ENCODE assay signal across 8 cellular contexts in genomic region chr14:92728781-92729364, GRCh38. TPM values are rescaled to one million over a fixed set of nuclear protein-coding genes. Genes with fewer than 3 reads are reported as not detected.
A peak's percentile ranks its signal among the peaks of the same experiment; 100 is the strongest.
DNase-seq lines count a peak whose midpoint lies in the region; ATAC-seq and TF ChIP-seq lines count a peak whose summit lies in the region.

No MANE protein-coding gene starts in this region.

- H3K4me3 Mint-ChIP-seq in activated CD8-positive, alpha-beta T cell treated with anti-CD3 and anti-CD28 coated beads, Interleukin-2, amount 10 ng/mL, durations not matched to agents 7 days and 5 days = no peak overlapping the region

- peaks cover 13% of the 10 kb centered on the region for H3K79me1 ChIP-seq in trophoblast cell (ENCODE audit: low read length)

- H3K27ac Mint-ChIP-seq in activated CD8-positive, alpha-beta T cell treated with anti-CD3 and anti-CD28 coated beads, Interleukin-2, amount 10 ng/mL, durations not matched to agents 7 days and 5 days = no peak overlapping the region

- H3K23ac ChIP-seq in trophoblast cell (ENCODE audit: low read length) = no peak overlapping the region

- peak overlapping the region; percentile 37 for H2AFZ ChIP-seq in trophoblast cell (ENCODE audit: insufficient read depth, low read length, poor library complexity)

- no peaks in the 10 kb centered on the region for H3K27me3 ChIP-seq in trophoblast cell (ENCODE audit: insufficient read depth, low read length)
- no peaks in the 10 kb centered on the region for H3K27me3 ChIP-seq in tibial artery

- H3K14ac ChIP-seq in trophoblast cell (ENCODE audit: low read length) = no peak overlapping the region

- WGBS in trophoblast cell (ENCODE audit: extremely low coverage, insufficient coverage, insufficient read length) = no CpG with 5 or more reads among the region's 8 CpGs

- peaks cover 16% of the 10 kb centered on the region for H3K27me3 Mint-ChIP-seq in activated CD8-positive, alpha-beta T cell treated with anti-CD3 and anti-CD28 coated beads, Interleukin-2, amount 10 ng/mL, durations not matched to agents 7 days and 5 days (ENCODE audit: low read depth)

- no peak overlapping the region for H2BK5ac ChIP-seq in trophoblast cell (ENCODE audit: low read depth, low read length, poor library complexity)

- no peak overlapping the region for H4K12ac ChIP-seq in trophoblast cell (ENCODE audit: low read depth, low read length)

- intact Hi-C loops in tibial artery (cut with DNase I; ENCODE audit: low total_unique reads) = no loop called here

- H3K79me2 ChIP-seq in trophoblast cell (ENCODE audit: control insufficient read depth, insufficient read depth, low read length, poor library complexity) = peaks cover 2% of the 10 kb centered on the region

- no peak overlapping the region for H2AK5ac ChIP-seq in trophoblast cell (ENCODE audit: low read length)

- H3K4me1 ChIP-seq in trophoblast cell (ENCODE audit: control insufficient read depth in 1 of 2, insufficient read depth in 2 of 2, low read length in 2 of 2) (peaks cover 13 to 20% of the 10 kb centered on the region in 2 experiments), tibial artery (peaks cover 0 to 4% (median 0%) of the 10 kb centered on the region in 4 donors)

- peaks cover 17% of the 10 kb centered on the region for H3K4me1 Mint-ChIP-seq in activated CD8-positive, alpha-beta T cell treated with anti-CD3 and anti-CD28 coated beads, Interleukin-2, amount 10 ng/mL, durations not matched to agents 7 days and 5 days (ENCODE audit: low read depth)

- peaks cover 6% of the 10 kb centered on the region for H3K9me3 Mint-ChIP-seq in activated CD8-positive, alpha-beta T cell treated with anti-CD3 and anti-CD28 coated beads, Interleukin-2, amount 10 ng/mL, durations not matched to agents 7 days and 5 days (ENCODE audit: insufficient read depth)

- H3K9me3 ChIP-seq in trophoblast cell (ENCODE audit: insufficient read depth, low read depth, low read length) (peaks cover 4% of the 10 kb centered on the region), tibial artery (no peaks in the 10 kb centered on the region)

- no peak overlapping the region for H3K18ac ChIP-seq in trophoblast cell (ENCODE audit: low read length)

- H4K91ac ChIP-seq in trophoblast cell (ENCODE audit: low read depth, low read length) = no peak overlapping the region

- no peak overlapping the region for H4K8ac ChIP-seq in trophoblast cell (ENCODE audit: low read depth, low read length)

- H3K36me3 ChIP-seq in trophoblast cell (ENCODE audit: control insufficient read depth in 1 of 2, insufficient read depth in 2 of 2, low read length in 2 of 2) = peaks cover 9 to 23% of the 10 kb centered on the region in 2 experiments
- H3K36me3 ChIP-seq in tibial artery = peaks cover 18 to 48% (median 20%) of the 10 kb centered on the region in 3 donors

- H3K4me3 ChIP-seq in trophoblast cell (ENCODE audit: low read depth, low read length) = no peak overlapping the region
- no peak overlapping the region for H3K4me3 ChIP-seq in tibial artery

- no peak overlapping the region for H3K4ac ChIP-seq in trophoblast cell (ENCODE audit: low read depth, low read length)

- H2BK120ac ChIP-seq in trophoblast cell (ENCODE audit: insufficient read depth, low read length, poor library complexity) = no peak overlapping the region

- H3K27ac ChIP-seq in trophoblast cell (ENCODE audit: low read depth, low read length) = no peak overlapping the region
- no peak overlapping the region for H3K27ac ChIP-seq in tibial artery

- CTCF ChIA-PET in activated CD8-positive, alpha-beta T cell treated with anti-CD3 and anti-CD28 coated beads, Interleukin-2, amount 10 ng/mL, durations not matched to agents 7 days and 5 days (lab: Charles Lee) = no interaction called here

- no peak overlapping the region for H3K4me2 ChIP-seq in trophoblast cell (ENCODE audit: low read length)

- peak; percentile 57 for DNase-seq in activated T-cell treated with anti-CD3 and anti-CD28 coated beads for 48 hours (ENCODE audit: low read depth)
- DNase-seq in activated T-cell treated with anti-CD3 and anti-CD28 coated beads for 4 hours = no peak
- DNase-seq in activated CD8-positive, alpha-beta T cell treated with anti-CD3 and anti-CD28 coated beads, Interleukin-2, amount 10 ng/mL, durations not matched to agents 7 days and 5 days = no peak
- peak; percentile 65 to 85 for DNase-seq in trophoblast cell
- no peak for DNase-seq in tibial artery
- no peak for DNase-seq in NCI-H748 treated with DMSO at 0.1 percent for 48 hours (lab: John Stamatoyannopoulos, UW)

- no peak overlapping the region for H2BK12ac ChIP-seq in trophoblast cell (ENCODE audit: low read length)

- H3K9ac ChIP-seq in trophoblast cell (ENCODE audit: low read length) = no peak overlapping the region

- no peak for TF ChIP-seq CTCF in tibial artery (IDR thresholded peaks at IDR 0.05)

- peaks cover 5% of the 10 kb centered on the region for H3K36me3 Mint-ChIP-seq in activated CD8-positive, alpha-beta T cell treated with anti-CD3 and anti-CD28 coated beads, Interleukin-2, amount 10 ng/mL, durations not matched to agents 7 days and 5 days (ENCODE audit: low read depth)

- peak; percentile 50 for ATAC-seq in HG03342 (IDR thresholded peaks at IDR 0.05; ENCODE audit: unreplicated experiment)
- ATAC-seq in activated CD8-positive, alpha-beta T cell treated with anti-CD3 and anti-CD28 coated beads, Interleukin-2, amount 10 ng/mL, durations not matched to agents 7 days and 5 days = peak; percentile 38
- ATAC-seq in HG03025 (IDR thresholded peaks at IDR 0.05; ENCODE audit: low FRiP score, unreplicated experiment) = no peak

- POLR2A ChIA-PET in activated CD8-positive, alpha-beta T cell treated with anti-CD3 and anti-CD28 coated beads, Interleukin-2, amount 10 ng/mL, durations not matched to agents 7 days and 5 days (lab: Charles Lee) = no interaction called here

RNA-seq across cellular contexts. Expression of gene LGMN, which starts 19.6 kb away (rescaled TPM):
- under 1 TPM; 0.73 to 0.76 TPM for total RNA-seq in activated CD8-positive, alpha-beta T cell treated with anti-CD3 and anti-CD28 coated beads, Interleukin-2, amount 10 ng/mL, durations not matched to agents 7 days and 5 days
- 162 and 178 TPM in 2 replicates for polyA plus RNA-seq in trophoblast cell (2013)

Comparison
In these comparisons a context has a peak if more than half of its experiments do, and no peak if none do; other contexts are left out.
1. DNase-seq: peak in activated T-cell treated with anti-CD3 and anti-CD28 coated beads for 48 hours (single experiment) and trophoblast cell (2 of 2); none in activated T-cell treated with anti-CD3 and anti-CD28 coated beads for 4 hours (single experiment), activated CD8-positive, alpha-beta T cell treated with anti-CD3 and anti-CD28 coated beads, Interleukin-2, amount 10 ng/mL, durations not matched to agents 7 days and 5 days (single experiment), tibial artery (0 of 2) and NCI-H748 treated with DMSO at 0.1 percent for 48 hours (single experiment).